ENCODE assay signal across 24 cellular contexts in genomic region chr1:65595724-65596123, GRCh38.
DNase-seq lines count a peak whose midpoint lies in the region; ATAC-seq, FAIRE-seq and TF ChIP-seq lines count a peak whose summit lies in the region.
"Had no signal": no experiment of that assay in that cellular context is flagged by ENCODE, and none has a peak within 500 bp of the region (broad histone marks: within the 10 kb centered on the region; RNA-seq: fewer than 3 reads in every experiment).

No MANE protein-coding gene starts in this region.

- TF ChIP-seq EP300 in A549 (IDR thresholded peaks at IDR 0.05) (no peak), K562 (IDR thresholded peaks at IDR 0.05; ENCODE audit: low read length) (no peak)

- in situ Hi-C loops in K562 (cut with MboI): no loop called here

- H3K4me3 Mint-ChIP-seq in CD8-positive, alpha-beta T cell: no peak overlapping the region
- H3K4me3 Mint-ChIP-seq: B cell; CD4-positive, alpha-beta T cell; CD8-positive, alpha-beta memory T cell had no signal

- intact Hi-C loops in K562 (cut with micrococcal nuclease): no loop called here
- intact Hi-C loops in CD8-positive, alpha-beta T cell (cut with DNase I, micrococcal nuclease): loop anchor here in 1 of 2 experiments (2.0 kb wide), 1 partner anchor 19 kb away; no protein-coding TSS in a partner anchor

- H3K27ac Mint-ChIP-seq in CD8-positive, alpha-beta T cell: no peak overlapping the region
- H3K27ac Mint-ChIP-seq: B cell; CD4-positive, alpha-beta T cell; CD8-positive, alpha-beta memory T cell had no signal

- H3K9ac ChIP-seq in K562 (ENCODE audit: insufficient read depth in 1 of 2, low read depth in 2 of 2, low read length in 2 of 2): no peak overlapping the region
- no peak overlapping the region for H3K9ac ChIP-seq in Karpas-422 (ENCODE audit: low read length)
- H3K9ac ChIP-seq: BLaER1 treated with 17β-estradiol and CSF1 and Interleukin-3, amounts not matched to agents 10 nM and 100 nM had no signal

- H2AFZ ChIP-seq in K562 (ENCODE audit: low read depth, low read length): no peak overlapping the region
- H2AFZ ChIP-seq in Karpas-422 (ENCODE audit: low read length): no peak overlapping the region

- H3K4me3 ChIP-seq in A549 (no peak overlapping the region), K562 (no peak overlapping the region), Karpas-422 (ENCODE audit: low read length) (no peak overlapping the region)
- H3K4me3 ChIP-seq in CD8-positive, alpha-beta T cell (ENCODE audit: low read depth, low read length): no peak overlapping the region
- H3K4me3 ChIP-seq: BLaER1 treated with 17β-estradiol and CSF1 and Interleukin-3, amounts not matched to agents 10 nM and 100 nM had no signal

- POLR2A ChIA-PET in A549 (lab: Yijun Ruan, JAX): no interaction called here
- POLR2A ChIA-PET in K562 (lab: Yijun Ruan, JAX): no interaction called here
- POLR2A ChIA-PET in CD8-positive, alpha-beta T cell (lab: Charles Lee): no interaction called here

- H3K27me3 ChIP-seq in K562 (ENCODE audit: control insufficient read depth in 2 of 2, insufficient read depth in 2 of 2, low read length in 2 of 2): no peaks in the 10 kb centered on the region
- no peaks in the 10 kb centered on the region for H3K27me3 ChIP-seq in Karpas-422 (ENCODE audit: low read length)
- H3K27me3 ChIP-seq in CD8-positive, alpha-beta T cell (ENCODE audit: insufficient read depth, low read length): no peaks in the 10 kb centered on the region
- H3K27me3 ChIP-seq: BLaER1 treated with 17β-estradiol and CSF1 and Interleukin-3, amounts not matched to agents 10 nM and 100 nM had no signal

- H3K9me2 ChIP-seq in Karpas-422 (replicated peaks; ENCODE audit: insufficient read depth, low read length): no peaks in the 10 kb centered on the region

- TF ChIP-seq POLR2A in A549 (IDR thresholded peaks at IDR 0.05; ENCODE audit: low read length) (no peak), K562 (conservative IDR thresholded peaks at IDR 0.05) (no peak)

- H3K9me3 ChIP-seq in A549: no peaks in the 10 kb centered on the region
- H3K9me3 ChIP-seq in K562 (replicated peaks; ENCODE audit: control insufficient read depth, insufficient read depth, low read depth, low read length): no peaks in the 10 kb centered on the region
- H3K9me3 ChIP-seq in Karpas-422 (ENCODE audit: low read length): no peaks in the 10 kb centered on the region
- H3K9me3 ChIP-seq in CD8-positive, alpha-beta T cell (ENCODE audit: low read length): no peaks in the 10 kb centered on the region
- H3K9me3 ChIP-seq: BLaER1 treated with 17β-estradiol and CSF1 and Interleukin-3, amounts not matched to agents 10 nM and 100 nM had no signal

- BruUV-seq in K562 (replicated peaks; lab: Mats Ljungman, UMichigan): no TSS peak

- no peaks in the 10 kb centered on the region for H3K9me3 Mint-ChIP-seq in CD8-positive, alpha-beta T cell
- H3K9me3 Mint-ChIP-seq: CD4-positive, alpha-beta T cell had no signal

- H3K27ac ChIP-seq in A549 (no peak overlapping the region), K562 (ENCODE audit: extremely low read depth, low read depth, low read length) (no peak overlapping the region), Karpas-422 (ENCODE audit: low read length) (no peak overlapping the region)
- H3K27ac ChIP-seq in CD8-positive, alpha-beta T cell (ENCODE audit: low read depth, low read length): no peak overlapping the region
- H3K27ac ChIP-seq: BLaER1 treated with 17β-estradiol and CSF1 and Interleukin-3, amounts not matched to agents 10 nM and 100 nM; C4-2B had no signal

- no peak for FAIRE-seq in A549 (lab: Jason Lieb, UNC)
- FAIRE-seq in G401.6 (lab: Jason Lieb, UNC): peak; percentile 25
- FAIRE-seq in K562 (lab: Jason Lieb, UNC): no peak
- FAIRE-seq: A204.1, GM12891, GM19239 had no signal

- TF ChIP-seq CTCF in A549 (IDR thresholded peaks at IDR 0.05): no peak
- no peak for TF ChIP-seq CTCF in K562 (IDR thresholded peaks at IDR 0.05 in 2 of 3, conservative IDR thresholded peaks at IDR 0.05 in 1 of 3; ENCODE audit: insufficient read depth in 2 of 3, low read depth in 1 of 3, low read length in 3 of 3)
- no peak for TF ChIP-seq CTCF in CD8-positive, alpha-beta T cell (IDR thresholded peaks at IDR 0.05)

- WGBS in A549 (ENCODE audit: missing lambda C conversion rate): 62% methylated on average over 2 of the region's 2 CpGs
- WGBS in K562 (ENCODE audit: insufficient coverage, low coverage, missing lambda C conversion rate): 94% methylated on average over 2 of the region's 2 CpGs

- no peak for ATAC-seq in A549
- ATAC-seq in K562: no peak
- ATAC-seq in CD8-positive, alpha-beta T cell: no peak

- CTCF ChIA-PET in A549 (lab: Yijun Ruan, JAX) (no interaction called here), K562 (lab: Yijun Ruan, JAX; ENCODE audit: low intra/inter-chr PET ratio) (no interaction called here)
- CTCF ChIA-PET in CD8-positive, alpha-beta T cell (lab: Charles Lee): no interaction called here

- H3K4me1 Mint-ChIP-seq in CD8-positive, alpha-beta T cell (ENCODE audit: low read depth): no peaks in the 10 kb centered on the region
- H3K4me1 Mint-ChIP-seq: B cell; CD8-positive, alpha-beta memory T cell had no signal

- H3K79me2 ChIP-seq in K562 (ENCODE audit: control insufficient read depth, insufficient read depth, low read length): no peaks in the 10 kb centered on the region
- no peaks in the 10 kb centered on the region for H3K79me2 ChIP-seq in Karpas-422 (ENCODE audit: low read length)

- H3K36me3 Mint-ChIP-seq in CD8-positive, alpha-beta T cell: no peaks in the 10 kb centered on the region

- DNase-seq in A549 (ENCODE audit: low read depth in 1 of 2, low spot score in 1 of 2) (no peak), K562 (ENCODE audit: extremely low read depth in 1 of 4, low spot score in 3 of 4) (no peak), NCI-H345 treated with DMSO at 0.1 percent for 48 hours (lab: John Stamatoyannopoulos, UW; ENCODE audit: unreplicated experiment) (no peak), Karpas-422 (no peak)
- DNase-seq in CD8-positive, alpha-beta T cell: no peak
- DNase-seq: 8988T; AML-193; CD4-positive, alpha-beta T cell; CD8-positive, alpha-beta memory T cell; COR-L47; DMS 273 treated with DMSO at 0.1 percent for 48 hours; DMS153; DMS53; DMS79; DND-41; EL; GF-D8 had no signal

- H3K27me3 Mint-ChIP-seq in CD8-positive, alpha-beta T cell (ENCODE audit: low read depth): no peaks in the 10 kb centered on the region
- H3K27me3 Mint-ChIP-seq: B cell; CD4-positive, alpha-beta T cell; CD8-positive, alpha-beta memory T cell had no signal

- H3K4me1 ChIP-seq in A549 (no peaks in the 10 kb centered on the region), K562 (replicated peaks in 1 of 2; ENCODE audit: control insufficient read depth in 2 of 2, insufficient read depth in 2 of 2, low read length in 2 of 2) (no peaks in the 10 kb centered on the region), Karpas-422 (ENCODE audit: low read length) (no peaks in the 10 kb centered on the region)
- no peaks in the 10 kb centered on the region for H3K4me1 ChIP-seq in CD8-positive, alpha-beta T cell (ENCODE audit: insufficient read depth, low read length)
- H3K4me1 ChIP-seq: BLaER1 treated with 17β-estradiol and CSF1 and Interleukin-3, amounts not matched to agents 10 nM and 100 nM had no signal

- H3K4me2 ChIP-seq in A549 (no peak overlapping the region), K562 (ENCODE audit: insufficient read depth, low read length) (no peak overlapping the region), Karpas-422 (ENCODE audit: low read depth, low read length, poor library complexity, severe bottlenecking) (no peak overlapping the region)
- H3K4me2 ChIP-seq: BLaER1 treated with 17β-estradiol and CSF1 and Interleukin-3, amounts not matched to agents 10 nM and 100 nM had no signal

- H3K36me3 ChIP-seq in K562 (ENCODE audit: control insufficient read depth, insufficient read depth, low read length): peaks cover 66% of the 10 kb centered on the region
- H3K36me3 ChIP-seq in Karpas-422 (ENCODE audit: insufficient read depth, low read length): no peaks in the 10 kb centered on the region
- H3K36me3 ChIP-seq in CD8-positive, alpha-beta T cell (ENCODE audit: insufficient read depth, low read length): no peaks in the 10 kb centered on the region
- H3K36me3 ChIP-seq: BLaER1 treated with 17β-estradiol and CSF1 and Interleukin-3, amounts not matched to agents 10 nM and 100 nM had no signal

- H4K20me1 ChIP-seq in K562 (replicated peaks; ENCODE audit: control insufficient read depth, insufficient read depth, low read length) (no peaks in the 10 kb centered on the region), Karpas-422 (ENCODE audit: insufficient read depth, low read depth, low read length) (no peaks in the 10 kb centered on the region)
- H4K20me1 ChIP-seq: BLaER1 treated with 17β-estradiol and CSF1 and Interleukin-3, amounts not matched to agents 10 nM and 100 nM had no signal

- TF ChIP-seq RAD21 in A549 (conservative IDR thresholded peaks at IDR 0.05 in 1 of 2, IDR thresholded peaks at IDR 0.05 in 1 of 2) (no peak), K562 (CRISPR knock-in tag; conservative IDR thresholded peaks at IDR 0.05 in 1 of 2, IDR thresholded peaks at IDR 0.05 in 1 of 2) (no peak)

- H3K9me1 ChIP-seq in K562 (ENCODE audit: control insufficient read depth, insufficient read depth, low read length): no peaks in the 10 kb centered on the region

TF ChIP-seq in A549, 52 proteins besides CTCF, POLR2A, EP300 and RAD21:
- TF ChIP-seq MAFK (IDR thresholded peaks at IDR 0.05; ENCODE audit: partially characterized antibody) (peak; percentile 27), BHLHE40 (IDR thresholded peaks at IDR 0.05; ENCODE audit: low read depth, low read length) (no peak)

TF ChIP-seq in K562, 482 proteins besides CTCF, POLR2A, EP300 and RAD21:
- TF ChIP-seq ZNF316 (IDR thresholded peaks at IDR 0.05) (peak; percentile 74; the same call in 1 of the 2 replicates), HDGF (IDR thresholded peaks at IDR 0.05) (no peak), MNT (conservative IDR thresholded peaks at IDR 0.05) (no peak)

Comparison
In these comparisons a context has a peak if more than half of its experiments do, and no peak if none do; other contexts are left out.
1. Of the 35 proteins assayed by ChIP-seq in both K562 and A549: peak only in K562: none; only in A549: MAFK; in both: none; in neither: 34.